8 cellular contexts compared by ENCODE assay signal in genomic region chr19:40445637-40445944, GRCh38. TPM values are rescaled to one million over a fixed set of nuclear protein-coding genes. Genes with fewer than 3 reads are reported as not detected.
DNase-seq lines count a peak whose midpoint lies in the region; ATAC-seq and TF ChIP-seq lines count a peak whose summit lies in the region.
"Had no signal": no experiment of that assay in that cellular context is flagged by ENCODE, and none has a peak within 500 bp of the region (broad histone marks: within the 10 kb centered on the region; RNA-seq: fewer than 3 reads in every experiment).

No MANE protein-coding gene starts in this region.

- H3K9ac ChIP-seq in endodermal cell (ENCODE audit: extremely low read depth, low read length, poor library complexity, severe bottlenecking) = no peak overlapping the region

- H3K36me3 Mint-ChIP-seq in activated CD4-positive, alpha-beta T cell treated with anti-CD3 and anti-CD28 coated beads, Interleukin-2, amount 10 ng/mL, durations not matched to agents 24 days and 14 days (ENCODE audit: low read depth) = peaks cover 12% of the 10 kb centered on the region
- peaks cover 31% of the 10 kb centered on the region for H3K36me3 Mint-ChIP-seq in endodermal cell (ENCODE audit: low read depth)
- peaks cover 17% of the 10 kb centered on the region for H3K36me3 Mint-ChIP-seq in stimulated activated memory B cell treated with anti-CD40 and anti-IgM and Interleukin-4, amounts not matched to agents 10 μg/mL and 1 μg/mL and 100 μg/mL, for 72 hours

- intact Hi-C loops in activated CD4-positive, alpha-beta T cell treated with anti-CD3 and anti-CD28 coated beads, Interleukin-2, amount 10 ng/mL, durations not matched to agents 24 days and 14 days (cut with micrococcal nuclease) = no loop called here

- H3K4me1 Mint-ChIP-seq in activated CD4-positive, alpha-beta T cell treated with anti-CD3 and anti-CD28 coated beads, Interleukin-2, amount 10 ng/mL, durations not matched to agents 24 days and 14 days = peaks cover 14% of the 10 kb centered on the region
- H3K4me1 Mint-ChIP-seq in endodermal cell = peaks cover 28% of the 10 kb centered on the region
- peaks cover 20% of the 10 kb centered on the region for H3K4me1 Mint-ChIP-seq in stimulated activated memory B cell treated with anti-CD40 and anti-IgM and Interleukin-4, amounts not matched to agents 10 μg/mL and 1 μg/mL and 100 μg/mL, for 72 hours

- peaks cover 4% of the 10 kb centered on the region for H3K4me1 ChIP-seq in endodermal cell (ENCODE audit: control insufficient read depth, insufficient read depth, low read length)

- no peak overlapping the region for H3K27ac ChIP-seq in endodermal cell (ENCODE audit: low read depth, low read length)

- H3K27ac Mint-ChIP-seq in activated CD4-positive, alpha-beta T cell treated with anti-CD3 and anti-CD28 coated beads, Interleukin-2, amount 10 ng/mL, durations not matched to agents 24 days and 14 days = no peak overlapping the region
- peak overlapping the region; percentile 92 for H3K27ac Mint-ChIP-seq in endodermal cell
- no peak overlapping the region for H3K27ac Mint-ChIP-seq in stimulated activated memory B cell treated with anti-CD40 and anti-IgM and Interleukin-4, amounts not matched to agents 10 μg/mL and 1 μg/mL and 100 μg/mL, for 72 hours

- no peaks in the 10 kb centered on the region for H3K27me3 ChIP-seq in endodermal cell (ENCODE audit: control insufficient read depth, insufficient read depth, low read length, poor library complexity, severe bottlenecking)

- no peak for TF ChIP-seq CTCF in endodermal cell (conservative IDR thresholded peaks at IDR 0.05)

- no peaks in the 10 kb centered on the region for H3K9me3 ChIP-seq in endodermal cell (ENCODE audit: control insufficient read depth, low read length)
- H3K9me3 ChIP-seq: lower lobe of right lung had no signal

- H3K36me3 ChIP-seq in endodermal cell (ENCODE audit: control insufficient read depth, insufficient read depth, low read length) = peaks cover 22% of the 10 kb centered on the region

- no peak overlapping the region for H3K4me3 ChIP-seq in endodermal cell (ENCODE audit: low read length)

- 88 to 93% methylated on average over 6 of the region's 6 CpGs for WGBS in endodermal cell (ENCODE audit: insufficient coverage in 1 of 2, insufficient read length in 1 of 2), 2 experiments

- no peaks in the 10 kb centered on the region for H3K9me3 Mint-ChIP-seq in activated CD4-positive, alpha-beta T cell treated with anti-CD3 and anti-CD28 coated beads, Interleukin-2, amount 10 ng/mL, durations not matched to agents 24 days and 14 days
- no peaks in the 10 kb centered on the region for H3K9me3 Mint-ChIP-seq in endodermal cell
- no peaks in the 10 kb centered on the region for H3K9me3 Mint-ChIP-seq in stimulated activated memory B cell treated with anti-CD40 and anti-IgM and Interleukin-4, amounts not matched to agents 10 μg/mL and 1 μg/mL and 100 μg/mL, for 72 hours

- DNase-seq in activated CD4-positive, alpha-beta T cell treated with anti-CD3 and anti-CD28 coated beads, Interleukin-2, amount 10 ng/mL, durations not matched to agents 24 days and 14 days = no peak
- DNase-seq in activated CD4-positive, alpha-beta T cell treated with anti-CD3 and anti-CD28 coated beads for 4 hours = no peak
- DNase-seq in endodermal cell = no peak
- DNase-seq: lower lobe of right lung; stimulated activated CD4-positive, alpha-beta T cell treated with anti-CD3 and anti-CD28 coated beads, Interleukin-12 subunit alpha, Interleukin-12 subunit beta, amount 100 ng/mL, for 4 hours had no signal

- H3K27me3 Mint-ChIP-seq in activated CD4-positive, alpha-beta T cell treated with anti-CD3 and anti-CD28 coated beads, Interleukin-2, amount 10 ng/mL, durations not matched to agents 24 days and 14 days = no peaks in the 10 kb centered on the region
- H3K27me3 Mint-ChIP-seq in endodermal cell (ENCODE audit: insufficient read depth) = no peaks in the 10 kb centered on the region
- no peaks in the 10 kb centered on the region for H3K27me3 Mint-ChIP-seq in stimulated activated memory B cell treated with anti-CD40 and anti-IgM and Interleukin-4, amounts not matched to agents 10 μg/mL and 1 μg/mL and 100 μg/mL, for 72 hours

- ATAC-seq in stimulated activated memory B cell treated with anti-CD40 and anti-IgM and Interleukin-4, amounts not matched to agents 10 μg/mL and 1 μg/mL and 100 μg/mL, for 72 hours = no peak
- ATAC-seq in GM19035 (IDR thresholded peaks at IDR 0.05; ENCODE audit: unreplicated experiment) (no peak), GM18858 (IDR thresholded peaks at IDR 0.05; ENCODE audit: unreplicated experiment) (no peak)
- ATAC-seq: lower lobe of right lung had no signal

- H3K4me3 Mint-ChIP-seq in activated CD4-positive, alpha-beta T cell treated with anti-CD3 and anti-CD28 coated beads, Interleukin-2, amount 10 ng/mL, durations not matched to agents 24 days and 14 days = peak overlapping the region; percentile 49
- peak overlapping the region; percentile 22 for H3K4me3 Mint-ChIP-seq in endodermal cell
- H3K4me3 Mint-ChIP-seq in stimulated activated memory B cell treated with anti-CD40 and anti-IgM and Interleukin-4, amounts not matched to agents 10 μg/mL and 1 μg/mL and 100 μg/mL, for 72 hours = peak overlapping the region; percentile 58

RNA-seq across cellular contexts. Expression of gene SERTAD3, which starts 1.5 kb away (rescaled TPM):
- 10.8 and 12.5 TPM in 2 replicates for total RNA-seq in activated CD4-positive, alpha-beta T cell treated with anti-CD3 and anti-CD28 coated beads, Interleukin-2, amount 10 ng/mL, durations not matched to agents 24 days and 14 days
- total RNA-seq in endodermal cell = 10 to 100 TPM; 47.7 to 62.6 TPM
- 23.6 TPM for polyA plus RNA-seq in endodermal cell (2013, experiment 1 of 2)
- polyA plus RNA-seq in endodermal cell (2013, experiment 2 of 2) = 23.0 TPM

RNA-seq across cellular contexts. Expression of gene SERTAD1, which starts 19.8 kb away (rescaled TPM):
- 19.3 and 20.8 TPM in 2 replicates for total RNA-seq in activated CD4-positive, alpha-beta T cell treated with anti-CD3 and anti-CD28 coated beads, Interleukin-2, amount 10 ng/mL, durations not matched to agents 24 days and 14 days
- total RNA-seq in endodermal cell = 1 to 10 TPM; 4.0 to 4.5 TPM
- polyA plus RNA-seq in endodermal cell (2013, experiment 1 of 2) = 3.9 TPM
- 4.5 TPM for polyA plus RNA-seq in endodermal cell (2013, experiment 2 of 2)

RNA-seq across cellular contexts. Expression of gene BLVRB, which starts 20.0 kb away (rescaled TPM):
- 7.5 and 10.6 TPM in 2 replicates for total RNA-seq in activated CD4-positive, alpha-beta T cell treated with anti-CD3 and anti-CD28 coated beads, Interleukin-2, amount 10 ng/mL, durations not matched to agents 24 days and 14 days
- 10 to 100 TPM; 24.7 to 41.0 TPM for total RNA-seq in endodermal cell
- polyA plus RNA-seq in endodermal cell (2013, experiment 1 of 2) = 18.1 TPM
- polyA plus RNA-seq in endodermal cell (2013, experiment 2 of 2) = 18.8 TPM

RNA-seq across cellular contexts. Expression of gene SPTBN4, which starts 21.2 kb away (rescaled TPM):
- total RNA-seq in activated CD4-positive, alpha-beta T cell treated with anti-CD3 and anti-CD28 coated beads, Interleukin-2, amount 10 ng/mL, durations not matched to agents 24 days and 14 days = 0.36 and 0.51 TPM in 2 replicates
- total RNA-seq in endodermal cell = 1 to 10 TPM in 1 of 2 donors, under 1 TPM in 1; 0.79 to 2.0 TPM
- 1.8 TPM for polyA plus RNA-seq in endodermal cell (2013, experiment 1 of 2)
- 1.9 TPM for polyA plus RNA-seq in endodermal cell (2013, experiment 2 of 2)

RNA-seq across cellular contexts. Expression of gene PRX, which starts 32.4 kb away (rescaled TPM):
- total RNA-seq in activated CD4-positive, alpha-beta T cell treated with anti-CD3 and anti-CD28 coated beads, Interleukin-2, amount 10 ng/mL, durations not matched to agents 24 days and 14 days = 0.84 and 0.90 TPM in 2 replicates
- total RNA-seq in endodermal cell = 1 to 10 TPM; 3.3 to 6.4 TPM
- polyA plus RNA-seq in endodermal cell (2013, experiment 1 of 2) = 4.4 TPM
- polyA plus RNA-seq in endodermal cell (2013, experiment 2 of 2) = 3.6 TPM
